15 cellular contexts compared by ENCODE assay signal in the genomic region with DNA sequence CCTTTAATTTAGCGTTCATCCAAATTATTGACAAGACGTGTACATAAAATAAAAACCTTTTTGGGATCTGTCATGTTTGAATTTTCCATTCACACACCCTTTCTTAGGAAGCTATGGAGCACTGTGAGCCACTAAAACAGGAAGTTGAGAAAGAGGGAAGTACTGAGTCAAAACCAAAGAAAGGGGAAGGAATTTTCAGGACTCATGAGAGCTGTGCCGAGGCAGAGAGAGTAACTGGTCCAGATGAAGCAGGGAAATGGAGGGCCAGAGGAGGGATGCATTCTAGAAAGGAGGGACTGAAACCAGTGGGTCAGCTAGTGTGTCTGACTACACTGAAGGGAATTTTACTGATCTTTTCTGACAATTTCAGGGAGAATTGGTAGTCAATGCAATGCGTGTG. TPM values are rescaled to one million over a fixed set of nuclear protein-coding genes. Genes with fewer than 3 reads are reported as not detected.
DNase-seq lines count a peak whose midpoint lies in the region; ATAC-seq and TF ChIP-seq lines count a peak whose summit lies in the region.
"Had no signal": no experiment of that assay in that cellular context is flagged by ENCODE, and none has a peak within 500 bp of the region (broad histone marks: within the 10 kb centered on the region; RNA-seq: fewer than 3 reads in every experiment).

No MANE protein-coding gene starts in this region.

- no peak for TF ChIP-seq POLR2A in lower leg skin (IDR thresholded peaks at IDR 0.05)

- TF ChIP-seq CTCF in lower leg skin (IDR thresholded peaks at IDR 0.05), result no peak

- H3K4me3 ChIP-seq in lower leg skin (ENCODE audit: low read depth, poor library complexity, severe bottlenecking), result no peak overlapping the region
- H3K4me3 ChIP-seq: ovary, stomach had no signal

- DNase-seq in SIG-M5 treated with dmso at 0.1 percent for 504 hours (lab: John Stamatoyannopoulos, UW; ENCODE audit: unreplicated experiment) (peak; percentile 75), SIG-M5 (lab: John Stamatoyannopoulos, UW) (no peak), OCI-M2 (lab: John Stamatoyannopoulos, UW; ENCODE audit: unreplicated experiment) (peak; percentile 15), globus pallidus (ENCODE audit: low spot score) (peak; percentile 46), putamen (ENCODE audit: low spot score) (peak; percentile 36), lower leg skin (ENCODE audit: low spot score in 2 of 2) (no peak)
- DNase-seq: activated T-cell treated with anti-CD3 and anti-CD28 coated beads, Interleukin-2, amount 50 U/mL, for 4 hours; CD8-positive, alpha-beta T cell; Karpas-422; NCI-H187; NCI-H526; ovary; stomach had no signal

- intact Hi-C loops in lower leg skin (cut with DNase I; ENCODE audit: low total_unique reads), result no loop called here

- ATAC-seq in GM18498 (IDR thresholded peaks at IDR 0.05; ENCODE audit: unreplicated experiment) (no peak), HG03432 (IDR thresholded peaks at IDR 0.05; ENCODE audit: unreplicated experiment) (no peak)
- ATAC-seq: activated T-cell treated with anti-CD3 and anti-CD28 coated beads, Interleukin-2, amount 50 U/mL, for 4 hours; CD8-positive, alpha-beta T cell had no signal

- 85 to 86% methylated on average over 4 of the region's 4 CpGs for WGBS in lower leg skin, 2 donors

RNA-seq across cellular contexts. Expression of gene APLP2, which starts 24.9 kb away (rescaled TPM):
- total RNA-seq in lower leg skin, result 100 to 1,000 TPM; 125 to 226 (median 158) TPM

Comparison
In these comparisons a context has a peak if more than half of its experiments do, and no peak if none do; other contexts are left out.
1. DNase-seq: peak in SIG-M5 treated with dmso at 0.1 percent for 504 hours (single experiment), OCI-M2 (single experiment), globus pallidus (single experiment) and putamen (single experiment); none in SIG-M5 (single experiment) and lower leg skin (0 of 2).